In the genomic region with DNA sequence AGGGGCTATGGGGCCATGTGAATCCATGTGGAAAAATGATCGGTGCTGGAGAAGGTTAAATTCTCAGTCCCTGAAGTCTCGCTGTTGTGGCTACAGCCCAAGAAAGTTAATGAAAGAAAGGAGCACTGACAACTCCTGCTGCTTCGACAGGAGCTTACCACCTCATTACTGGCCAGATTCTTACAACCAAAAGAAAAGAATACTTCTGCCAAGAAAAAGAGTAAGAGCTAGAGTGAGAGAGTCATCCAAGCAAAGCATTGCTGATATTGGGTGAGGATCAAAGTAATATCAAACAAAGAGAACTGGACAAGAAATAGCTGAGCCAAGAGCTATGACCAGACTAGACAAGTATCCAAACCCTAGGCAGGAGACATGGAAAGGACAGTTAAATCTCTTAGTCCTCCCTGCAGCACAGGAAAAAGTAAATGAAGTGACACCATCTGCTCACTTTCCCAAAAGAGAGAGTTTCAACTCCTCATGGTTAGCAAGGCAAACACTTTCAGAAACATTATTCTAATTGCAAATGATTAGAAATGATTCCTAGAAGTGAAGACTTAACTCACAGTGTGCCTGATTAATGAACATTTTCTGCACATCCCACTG, we compare ENCODE assay signal across 1 cellular context.
TF ChIP-seq lines count a peak whose summit lies in the region.

No MANE protein-coding gene starts in this region.

TF ChIP-seq in GM23338, 12 proteins besides CTCF, POLR2A, EP300 and RAD21 (continued from another document):
- TF ChIP-seq ZNF331 (CRISPR knock-in tag; IDR thresholded peaks at IDR 0.05; ENCODE audit: low read depth) (no peak), EZH2 (IDR thresholded peaks at IDR 0.05; ENCODE audit: low read depth, unreplicated experiment) (no peak), NANOG (IDR thresholded peaks at IDR 0.05; ENCODE audit: borderline replicate concordance) (no peak), EZH2phosphoT487 (IDR thresholded peaks at IDR 0.05; ENCODE audit: unreplicated experiment) (no peak), CREB1 (CRISPR knock-in tag; IDR thresholded peaks at IDR 0.05; ENCODE audit: low read depth) (no peak), JUNB (IDR thresholded peaks at IDR 0.05; ENCODE audit: unreplicated experiment) (no peak)
- TF ChIP-seq, protein P1, sequence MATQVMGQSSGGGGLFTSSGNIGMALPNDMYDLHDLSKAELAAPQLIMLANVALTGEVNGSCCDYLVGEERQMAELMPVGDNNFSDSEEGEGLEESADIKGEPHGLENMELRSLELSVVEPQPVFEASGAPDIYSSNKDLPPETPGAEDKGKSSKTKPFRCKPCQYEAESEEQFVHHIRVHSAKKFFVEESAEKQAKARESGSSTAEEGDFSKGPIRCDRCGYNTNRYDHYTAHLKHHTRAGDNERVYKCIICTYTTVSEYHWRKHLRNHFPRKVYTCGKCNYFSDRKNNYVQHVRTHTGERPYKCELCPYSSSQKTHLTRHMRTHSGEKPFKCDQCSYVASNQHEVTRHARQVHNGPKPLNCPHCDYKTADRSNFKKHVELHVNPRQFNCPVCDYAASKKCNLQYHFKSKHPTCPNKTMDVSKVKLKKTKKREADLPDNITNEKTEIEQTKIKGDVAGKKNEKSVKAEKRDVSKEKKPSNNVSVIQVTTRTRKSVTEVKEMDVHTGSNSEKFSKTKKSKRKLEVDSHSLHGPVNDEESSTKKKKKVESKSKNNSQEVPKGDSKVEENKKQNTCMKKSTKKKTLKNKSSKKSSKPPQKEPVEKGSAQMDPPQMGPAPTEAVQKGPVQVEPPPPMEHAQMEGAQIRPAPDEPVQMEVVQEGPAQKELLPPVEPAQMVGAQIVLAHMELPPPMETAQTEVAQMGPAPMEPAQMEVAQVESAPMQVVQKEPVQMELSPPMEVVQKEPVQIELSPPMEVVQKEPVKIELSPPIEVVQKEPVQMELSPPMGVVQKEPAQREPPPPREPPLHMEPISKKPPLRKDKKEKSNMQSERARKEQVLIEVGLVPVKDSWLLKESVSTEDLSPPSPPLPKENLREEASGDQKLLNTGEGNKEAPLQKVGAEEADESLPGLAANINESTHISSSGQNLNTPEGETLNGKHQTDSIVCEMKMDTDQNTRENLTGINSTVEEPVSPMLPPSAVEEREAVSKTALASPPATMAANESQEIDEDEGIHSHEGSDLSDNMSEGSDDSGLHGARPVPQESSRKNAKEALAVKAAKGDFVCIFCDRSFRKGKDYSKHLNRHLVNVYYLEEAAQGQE (IDR thresholded peaks at IDR 0.05; ENCODE audit: unreplicated experiment), result no peak
- TF ChIP-seq, protein P2, sequence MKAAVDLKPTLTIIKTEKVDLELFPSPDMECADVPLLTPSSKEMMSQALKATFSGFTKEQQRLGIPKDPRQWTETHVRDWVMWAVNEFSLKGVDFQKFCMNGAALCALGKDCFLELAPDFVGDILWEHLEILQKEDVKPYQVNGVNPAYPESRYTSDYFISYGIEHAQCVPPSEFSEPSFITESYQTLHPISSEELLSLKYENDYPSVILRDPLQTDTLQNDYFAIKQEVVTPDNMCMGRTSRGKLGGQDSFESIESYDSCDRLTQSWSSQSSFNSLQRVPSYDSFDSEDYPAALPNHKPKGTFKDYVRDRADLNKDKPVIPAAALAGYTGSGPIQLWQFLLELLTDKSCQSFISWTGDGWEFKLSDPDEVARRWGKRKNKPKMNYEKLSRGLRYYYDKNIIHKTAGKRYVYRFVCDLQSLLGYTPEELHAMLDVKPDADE (IDR thresholded peaks at IDR 0.05), result no peak
